Comparison of ENCODE assay signal across 24 cellular contexts in genomic region chr5:76555717-76556116, GRCh38.
"Had no signal": no experiment of that assay in that cellular context is flagged by ENCODE, and none has a peak within 500 bp of the region (broad histone marks: within the 10 kb centered on the region; RNA-seq: fewer than 3 reads in every experiment).

No MANE protein-coding gene starts in this region.

- H3K27ac Mint-ChIP-seq: activated CD4-positive, alpha-beta T cell treated with anti-CD3 and anti-CD28 coated beads for 36 hours; activated naive CD4-positive, alpha-beta T cell treated with anti-CD3 and anti-CD28 coated beads for 36 hours; progenitor cell of endocrine pancreas had no signal

- H3K9me3 Mint-ChIP-seq: activated B cell treated with CpG ODN at 0.5 μM for 24 hours; activated naive CD4-positive, alpha-beta T cell treated with anti-CD3 and anti-CD28 coated beads for 36 hours had no signal

- H3K27me3 ChIP-seq: body of pancreas, sigmoid colon, upper lobe of left lung had no signal

- H3K4me3 Mint-ChIP-seq: activated B cell treated with CpG ODN at 0.5 μM for 24 hours; activated CD4-positive, alpha-beta T cell treated with anti-CD3 and anti-CD28 coated beads for 36 hours; activated CD8-positive, alpha-beta memory T cell treated with anti-CD3 and anti-CD28 coated beads, Interleukin-2, amount 10 ng/mL, durations not matched to agents 7 days and 5 days; activated naive CD4-positive, alpha-beta T cell treated with anti-CD3 and anti-CD28 coated beads for 36 hours; naive thymus-derived CD8-positive, alpha-beta T cell had no signal

- H3K27ac ChIP-seq: cardiac muscle cell, foreskin keratinocyte, sigmoid colon, thoracic aorta, upper lobe of left lung had no signal

- H3K9me3 ChIP-seq: body of pancreas, sigmoid colon, thoracic aorta, upper lobe of left lung had no signal

- H3K27me3 Mint-ChIP-seq: activated B cell treated with CpG ODN at 0.5 μM for 24 hours; activated CD4-positive, alpha-beta T cell treated with anti-CD3 and anti-CD28 coated beads for 36 hours; activated CD8-positive, alpha-beta memory T cell treated with anti-CD3 and anti-CD28 coated beads, Interleukin-2, amount 10 ng/mL, durations not matched to agents 7 days and 5 days; naive thymus-derived CD8-positive, alpha-beta T cell had no signal

- H3K4me1 ChIP-seq: foreskin keratinocyte, sigmoid colon, upper lobe of left lung had no signal

- DNase-seq: activated B cell treated with CpG ODN at 0.5 μM for 24 hours; activated CD4-positive, alpha-beta T cell treated with anti-CD3 and anti-CD28 coated beads for 36 hours; activated CD4-positive, alpha-beta T cell treated with anti-CD3 and anti-CD28 coated beads, Interleukin-2, amount 50 U/mL, for 4 hours; activated CD8-positive, alpha-beta memory T cell treated with anti-CD3 and anti-CD28 coated beads, Interleukin-2, amount 10 ng/mL, durations not matched to agents 7 days and 5 days; activated effector memory CD4-positive, alpha-beta T cell treated with Interleukin-2 at 50 U/mL for 16 hours; activated naive CD4-positive, alpha-beta T cell treated with anti-CD3 and anti-CD28 coated beads for 36 hours; activated T-cell treated with anti-CD3 and anti-CD28 coated beads for 4 hours; body of pancreas; effector memory CD4-positive, alpha-beta T cell; foreskin keratinocyte; naive thymus-derived CD8-positive, alpha-beta T cell; retina; sigmoid colon; stimulated activated CD4-positive, alpha-beta T cell treated with anti-CD3 and anti-CD28 coated beads, Interleukin-15, amount 100 ng/mL, for 24 hours; stimulated activated CD4-positive, alpha-beta T cell treated with anti-CD3 and anti-CD28 coated beads, Interleukin-2, amount 100 ng/mL, for 48 hours; stimulated activated CD8-positive, alpha-beta memory T cell treated with anti-CD3 and anti-CD28 coated beads, Interleukin-4, amount 100 ng/mL, for 48 hours; stimulated activated naive CD4-positive, alpha-beta T cell; upper lobe of left lung had no signal

- ATAC-seq: activated CD8-positive, alpha-beta memory T cell treated with anti-CD3 and anti-CD28 coated beads, Interleukin-2, amount 10 ng/mL, durations not matched to agents 7 days and 5 days; body of pancreas; foreskin keratinocyte; left lobe of liver; naive thymus-derived CD8-positive, alpha-beta T cell had no signal

- H3K36me3 ChIP-seq: cardiac muscle cell, sigmoid colon, thoracic aorta, upper lobe of left lung had no signal

- H3K4me3 ChIP-seq: body of pancreas, cardiac muscle cell, lung, sigmoid colon, smooth muscle cell, thoracic aorta, upper lobe of left lung had no signal
